In genomic region chr2:152566728-152567069, GRCh38 we compare ENCODE assay signal across 14 cellular contexts.
DNase-seq lines count a peak whose midpoint lies in the region; ATAC-seq, FAIRE-seq and TF ChIP-seq lines count a peak whose summit lies in the region.
"Had no signal": no experiment of that assay in that cellular context is flagged by ENCODE, and none has a peak within 500 bp of the region (broad histone marks: within the 10 kb centered on the region; RNA-seq: fewer than 3 reads in every experiment).

No MANE protein-coding gene starts in this region.

- in situ Hi-C loops in HepG2 (cut with HindIII; ENCODE audit: extremely low pct_ligation_motif_present, low pct_unique_long_range_greater_than_20kb): no loop called here

- H3K4me3 ChIP-seq in right lobe of liver: no peak overlapping the region
- H3K4me3 ChIP-seq in HepG2 (replicated peaks in 1 of 3; ENCODE audit: insufficient read depth in 1 of 3, low read depth in 2 of 3, low read length in 3 of 3): no peak overlapping the region
- no peak overlapping the region for H3K4me3 ChIP-seq in ascending aorta
- H3K4me3 ChIP-seq: transverse colon had no signal

- no peak overlapping the region for H3K27ac Mint-ChIP-seq in activated T-helper 2 cell treated with anti-CD3 and anti-CD28 coated beads, Interferon-gamma antibody, Interleukin-2, Interleukin-4, amounts not matched to agents 10 μg/mL and 5 μg/mL and 100 μg/mL, durations not matched to agents 14 hours and 24 hours and 36 hours
- H3K27ac Mint-ChIP-seq: activated naive CD4-positive, alpha-beta T cell treated with anti-CD3 and anti-CD28 coated beads for 36 hours had no signal

- no peaks in the 10 kb centered on the region for H3K27me3 ChIP-seq in right lobe of liver
- H3K27me3 ChIP-seq in HepG2 (ENCODE audit: control insufficient read depth in 1 of 2, insufficient read depth in 2 of 2, low read length in 2 of 2): no peaks in the 10 kb centered on the region
- H3K27me3 ChIP-seq in ascending aorta: no peaks in the 10 kb centered on the region
- H3K27me3 ChIP-seq: transverse colon had no signal

- H3K36me3 ChIP-seq in right lobe of liver (no peaks in the 10 kb centered on the region), HepG2 (replicated peaks in 1 of 2; ENCODE audit: control insufficient read depth in 1 of 2, insufficient read depth in 2 of 2, low read length in 2 of 2) (peaks cover 20 to 68% of the 10 kb centered on the region in 2 experiments), ascending aorta (no peaks in the 10 kb centered on the region)
- H3K36me3 ChIP-seq: transverse colon had no signal

- H3K9me3 Mint-ChIP-seq in activated T-helper 2 cell treated with anti-CD3 and anti-CD28 coated beads, Interferon-gamma antibody, Interleukin-2, Interleukin-4, amounts not matched to agents 10 μg/mL and 5 μg/mL and 100 μg/mL, durations not matched to agents 14 hours and 24 hours and 36 hours: no peaks in the 10 kb centered on the region
- H3K9me3 Mint-ChIP-seq: activated naive CD4-positive, alpha-beta T cell treated with anti-CD3 and anti-CD28 coated beads for 36 hours had no signal

- H3K79me2 ChIP-seq in HepG2 (ENCODE audit: insufficient read depth, low read length): peaks cover 4% of the 10 kb centered on the region

- no peak for TF ChIP-seq CTCF in right lobe of liver (IDR thresholded peaks at IDR 0.05)
- TF ChIP-seq CTCF in HepG2 (CRISPR knock-in tag; IDR thresholded peaks at IDR 0.05): no peak
- no peak for TF ChIP-seq CTCF in ascending aorta (IDR thresholded peaks at IDR 0.05)

- no peak for TF ChIP-seq EP300 in HepG2 (IDR thresholded peaks at IDR 0.05; ENCODE audit: low read depth in 2 of 2, low read length in 2 of 2)
- TF ChIP-seq EP300 in HepG2 (CRISPR knock-in tag; IDR thresholded peaks at IDR 0.05; ENCODE audit: borderline replicate concordance): no peak

- CTCF ChIA-PET in HepG2 (lab: Yijun Ruan, JAX; ENCODE audit: low intra/inter-chr PET ratio, low total read pairs): no interaction called here

- H3K9me3 ChIP-seq in right lobe of liver: no peaks in the 10 kb centered on the region
- H3K9me3 ChIP-seq in HepG2 (ENCODE audit: low read length): no peaks in the 10 kb centered on the region
- H3K9me3 ChIP-seq in ascending aorta: no peaks in the 10 kb centered on the region
- H3K9me3 ChIP-seq: transverse colon had no signal

- H3K27ac ChIP-seq in right lobe of liver (no peak overlapping the region), HepG2 (ENCODE audit: extremely low read length, insufficient read depth, low read length) (no peak overlapping the region), ascending aorta (no peak overlapping the region)
- H3K27ac ChIP-seq: transverse colon had no signal

- H3K4me2 ChIP-seq in HepG2 (ENCODE audit: low read depth, low read length): no peak overlapping the region

- no peaks in the 10 kb centered on the region for H3K36me3 Mint-ChIP-seq in activated T-helper 2 cell treated with anti-CD3 and anti-CD28 coated beads, Interferon-gamma antibody, Interleukin-2, Interleukin-4, amounts not matched to agents 10 μg/mL and 5 μg/mL and 100 μg/mL, durations not matched to agents 14 hours and 24 hours and 36 hours (ENCODE audit: low read depth)

- TF ChIP-seq RAD21 in HepG2 (CRISPR knock-in tag; IDR thresholded peaks at IDR 0.05): no peak

- no peak for DNase-seq in right lobe of liver
- no peak for DNase-seq in HepG2 (ENCODE audit: low spot score)
- DNase-seq in astrocyte of the hippocampus (ENCODE audit: low read depth, low spot score): peak; percentile 51
- no peak for DNase-seq in activated T-helper 2 cell treated with anti-CD3 and anti-CD28 coated beads, Interferon-gamma antibody, Interleukin-2, Interleukin-4, amounts not matched to agents 10 μg/mL and 5 μg/mL and 100 μg/mL, durations not matched to agents 14 hours and 24 hours and 36 hours (ENCODE audit: low spot score)
- no peak for DNase-seq in ascending aorta (ENCODE audit: low spot score in 2 of 2)
- no peak for DNase-seq in stimulated activated CD4-positive, alpha-beta T cell treated with anti-CD3 and anti-CD28 coated beads, Interleukin-4, amount 100 ng/mL, for 24 hours
- DNase-seq: activated naive CD4-positive, alpha-beta T cell treated with anti-CD3 and anti-CD28 coated beads for 36 hours; effector CD4-positive, alpha-beta T cell; GF-D8; KBM-7; NCI-H82; transverse colon had no signal

- ATAC-seq in right lobe of liver (peak in 3 of 4 donors; percentile 54 to 71 (median 58)), HepG2 (no peak), HG03159 (IDR thresholded peaks at IDR 0.05; ENCODE audit: unreplicated experiment) (peak; percentile 25), GM21619 (IDR thresholded peaks at IDR 0.05; ENCODE audit: unreplicated experiment) (no peak)

- peaks cover 6% of the 10 kb centered on the region for H3K4me1 Mint-ChIP-seq in activated T-helper 2 cell treated with anti-CD3 and anti-CD28 coated beads, Interferon-gamma antibody, Interleukin-2, Interleukin-4, amounts not matched to agents 10 μg/mL and 5 μg/mL and 100 μg/mL, durations not matched to agents 14 hours and 24 hours and 36 hours (ENCODE audit: low read depth)

- FAIRE-seq in HepG2 (lab: Jason Lieb, UNC): no peak

- no TSS peak for BruUV-seq in HepG2 (replicated peaks; lab: Mats Ljungman, UMichigan)

- H3K4me3 Mint-ChIP-seq in activated T-helper 2 cell treated with anti-CD3 and anti-CD28 coated beads, Interferon-gamma antibody, Interleukin-2, Interleukin-4, amounts not matched to agents 10 μg/mL and 5 μg/mL and 100 μg/mL, durations not matched to agents 14 hours and 24 hours and 36 hours (ENCODE audit: low read depth): no peak overlapping the region
- H3K4me3 Mint-ChIP-seq: activated naive CD4-positive, alpha-beta T cell treated with anti-CD3 and anti-CD28 coated beads for 36 hours had no signal

- H3K4me1 ChIP-seq in right lobe of liver (no peaks in the 10 kb centered on the region), HepG2 (ENCODE audit: insufficient read depth, low read length) (no peaks in the 10 kb centered on the region), ascending aorta (peaks cover 0 to 4% of the 10 kb centered on the region in 2 donors)
- H3K4me1 ChIP-seq: transverse colon had no signal

- H3K27me3 Mint-ChIP-seq in activated T-helper 2 cell treated with anti-CD3 and anti-CD28 coated beads, Interferon-gamma antibody, Interleukin-2, Interleukin-4, amounts not matched to agents 10 μg/mL and 5 μg/mL and 100 μg/mL, durations not matched to agents 14 hours and 24 hours and 36 hours (ENCODE audit: low read depth): peaks cover 15% of the 10 kb centered on the region

- H3K9ac ChIP-seq in HepG2 (ENCODE audit: insufficient read depth, low read depth, low read length): no peak overlapping the region

- TF ChIP-seq POLR2A in right lobe of liver (IDR thresholded peaks at IDR 0.05) (no peak), HepG2 (IDR thresholded peaks at IDR 0.05; ENCODE audit: insufficient read depth in 1 of 2, low read depth in 2 of 2, low read length in 2 of 2) (no peak)

- H2AFZ ChIP-seq in HepG2 (ENCODE audit: low read length): no peak overlapping the region

- no peaks in the 10 kb centered on the region for H4K20me1 ChIP-seq in HepG2 (ENCODE audit: insufficient read depth, low read length)

- 66% methylated on average over 5 of the region's 5 CpGs for WGBS in right lobe of liver (ENCODE audit: insufficient coverage, low coverage, low lambda C conversion rate, missing lambda C conversion rate)
- WGBS in HepG2 (ENCODE audit: low lambda C conversion rate): 97% methylated on average over 5 of the region's 5 CpGs

- intact Hi-C loops in right lobe of liver (cut with DNase I) (no loop called here), HepG2 (cut with micrococcal nuclease; ENCODE audit: unreplicated experiment) (no loop called here), ascending aorta (cut with DNase I) (no loop called here)
- intact Hi-C loops in activated T-helper 2 cell treated with anti-CD3 and anti-CD28 coated beads, Interferon-gamma antibody, Interleukin-2, Interleukin-4, amounts not matched to agents 10 μg/mL and 5 μg/mL and 100 μg/mL, durations not matched to agents 14 hours and 24 hours and 36 hours (cut with micrococcal nuclease): no loop called here

- POLR2A ChIA-PET in HepG2 (lab: Yijun Ruan, JAX): no interaction called here

TF ChIP-seq in HepG2, 621 proteins besides CTCF, POLR2A, EP300 and RAD21 (continues in another document):
- TF ChIP-seq DNMT1 (CRISPR knock-in tag; IDR thresholded peaks at IDR 0.05): no peak
- no peak for TF ChIP-seq ONECUT2 (CRISPR knock-in tag; IDR thresholded peaks at IDR 0.05)
- TF ChIP-seq ZBTB8A (CRISPR knock-in tag; IDR thresholded peaks at IDR 0.05; ENCODE audit: borderline replicate concordance, low read depth): no peak
- TF ChIP-seq ZNF18 (CRISPR knock-in tag; IDR thresholded peaks at IDR 0.05; ENCODE audit: insufficient replicate concordance): no peak
- TF ChIP-seq CSRNP2 (CRISPR knock-in tag; conservative IDR thresholded peaks at IDR 0.05; ENCODE audit: low read depth): no peak
- no peak for TF ChIP-seq HMGA1 (CRISPR knock-in tag; conservative IDR thresholded peaks at IDR 0.05)
- TF ChIP-seq ZNF180 (CRISPR knock-in tag; IDR thresholded peaks at IDR 0.05; ENCODE audit: borderline replicate concordance, low read depth): no peak

Comparison
In these comparisons a context has a peak if more than half of its experiments do, and no peak if none do; other contexts are left out.
1. ATAC-seq: peak in right lobe of liver (3 of 4) and HG03159 (single experiment); none in HepG2 (single experiment) and GM21619 (single experiment).